ENCODE assay signal across 21 cellular contexts in genomic region chr2:209389124-209389523, GRCh38. TPM values are rescaled to one million over a fixed set of nuclear protein-coding genes. Genes with fewer than 3 reads are reported as not detected.
A peak's percentile ranks its signal among the peaks of the same experiment; 100 is the strongest.
DNase-seq lines count a peak whose midpoint lies in the region; ATAC-seq and TF ChIP-seq lines count a peak whose summit lies in the region.
"Had no signal": no experiment of that assay in that cellular context is flagged by ENCODE, and none has a peak within 500 bp of the region (broad histone marks: within the 10 kb centered on the region; RNA-seq: fewer than 3 reads in every experiment).

No MANE protein-coding gene starts in this region.

- no peak overlapping the region for H3K4me3 Mint-ChIP-seq in activated T-cell treated with anti-CD3 and anti-CD28 coated beads, Interleukin-2, amount 50 U/mL, for 72 hours
- H3K4me3 Mint-ChIP-seq: activated T-cell treated with anti-CD3 and anti-CD28 coated beads, Interleukin-2, amount 50 U/mL, for 24 hours; CD4-positive, alpha-beta memory T cell; nephron; type B pancreatic cell had no signal

- H3K4me1 ChIP-seq in PC-3 (ENCODE audit: insufficient read depth, low read length) = peaks cover 25% of the 10 kb centered on the region
- H3K4me1 ChIP-seq in ectodermal cell (ENCODE audit: control insufficient read depth, insufficient read depth, low read length) = peaks cover 34% of the 10 kb centered on the region
- no peaks in the 10 kb centered on the region for H3K4me1 ChIP-seq in ovary (ENCODE audit: insufficient read depth)

- no peak for TF ChIP-seq EP300 in ovary (IDR thresholded peaks at IDR 0.05)

- H3K9me3 Mint-ChIP-seq in activated T-cell treated with anti-CD3 and anti-CD28 coated beads, Interleukin-2, amount 50 U/mL, for 72 hours = peaks cover 0 to under 1% of the 10 kb centered on the region in 2 donors
- H3K9me3 Mint-ChIP-seq: activated T-cell treated with anti-CD3 and anti-CD28 coated beads, Interleukin-2, amount 50 U/mL, for 24 hours; nephron; type B pancreatic cell had no signal

- CTCF ChIA-PET in PC-3 (lab: Charles Lee) = no interaction called here

- no peak for ATAC-seq in PC-3
- ATAC-seq in activated T-cell treated with anti-CD3 and anti-CD28 coated beads, Interleukin-2, amount 50 U/mL, for 72 hours (replicated peaks in 1 of 2) = no peak

- no peaks in the 10 kb centered on the region for H3K27me3 Mint-ChIP-seq in activated T-cell treated with anti-CD3 and anti-CD28 coated beads, Interleukin-2, amount 50 U/mL, for 72 hours (ENCODE audit: low read depth)
- H3K27me3 Mint-ChIP-seq: activated T-cell treated with anti-CD3 and anti-CD28 coated beads, Interleukin-2, amount 50 U/mL, for 24 hours; CD4-positive, alpha-beta memory T cell; type B pancreatic cell had no signal

- DNase-seq in DMS 273 (lab: John Stamatoyannopoulos, UW; ENCODE audit: unreplicated experiment) = peak; percentile 5
- DNase-seq in DMS 273 treated with DMSO at 0.1 percent for 48 hours (lab: John Stamatoyannopoulos, UW) = no peak
- DNase-seq in PC-3 = peak; percentile 30
- peak; percentile 21 for DNase-seq in retina
- no peak for DNase-seq in ovary
- no peak for DNase-seq in activated T-cell treated with anti-CD3 and anti-CD28 coated beads, Interleukin-2, amount 50 U/mL, for 72 hours
- DNase-seq in AML-193 (lab: John Stamatoyannopoulos, UW) = no peak
- DNase-seq: activated CD4-positive, CD25-positive, alpha-beta regulatory T cell treated with anti-CD3 and anti-CD28 coated beads, Interleukin-2, amount 50 U/mL, for 72 hours; activated naive CD4-positive, alpha-beta T cell; activated T-cell treated with anti-CD3 and anti-CD28 coated beads, Interleukin-2, amount 50 U/mL, for 24 hours; CD4-positive, alpha-beta memory T cell; DMS79; Karpas-422; MV-4-11; NCI-H1694; NK-92 treated with Interleukin-12 subunit alpha and Interleukin-12 subunit beta, amount 100 ng/mL, for 24 hours had no signal

- peaks cover 6% of the 10 kb centered on the region for H3F3A ChIP-seq in PC-3 (ENCODE audit: low read length, unreplicated experiment)

- no peaks in the 10 kb centered on the region for H3K36me3 Mint-ChIP-seq in activated T-cell treated with anti-CD3 and anti-CD28 coated beads, Interleukin-2, amount 50 U/mL, for 72 hours (ENCODE audit: insufficient read depth in 2 of 2)
- H3K36me3 Mint-ChIP-seq: CD4-positive, alpha-beta memory T cell; type B pancreatic cell had no signal

- no peaks in the 10 kb centered on the region for H4K20me1 ChIP-seq in PC-3 (ENCODE audit: low read length)

- H3K4me1 Mint-ChIP-seq in activated T-cell treated with anti-CD3 and anti-CD28 coated beads, Interleukin-2, amount 50 U/mL, for 72 hours (ENCODE audit: low read depth) = no peaks in the 10 kb centered on the region
- H3K4me1 Mint-ChIP-seq: CD4-positive, alpha-beta memory T cell; nephron had no signal

- no peak overlapping the region for H3K9ac ChIP-seq in PC-3 (ENCODE audit: low read length)

- H3K79me2 ChIP-seq in PC-3 (ENCODE audit: low read length) = no peaks in the 10 kb centered on the region

- H3K27ac Mint-ChIP-seq in activated T-cell treated with anti-CD3 and anti-CD28 coated beads, Interleukin-2, amount 50 U/mL, for 72 hours = no peak overlapping the region
- H3K27ac Mint-ChIP-seq: activated T-cell treated with anti-CD3 and anti-CD28 coated beads, Interleukin-2, amount 50 U/mL, for 24 hours; CD4-positive, alpha-beta memory T cell; nephron; type B pancreatic cell had no signal

- TF ChIP-seq POLR2A in ovary (IDR thresholded peaks at IDR 0.05) = no peak

- no peak overlapping the region for H2AFZ ChIP-seq in PC-3 (ENCODE audit: low read length)

- BruUV-seq in PC-3 (replicated peaks; lab: Mats Ljungman, UMichigan) = no TSS peak

- WGBS in ectodermal cell, 2 experiments = 25 to 31% methylated on average over 4 to 5 of the region's 5 CpGs
- WGBS in ovary, 3 donors = 50 to 64% (median 64%) methylated on average over 5 of the region's 5 CpGs

- H3K36me3 ChIP-seq in PC-3 (ENCODE audit: low read depth, low read length) = no peaks in the 10 kb centered on the region
- H3K36me3 ChIP-seq in ectodermal cell (ENCODE audit: control insufficient read depth, insufficient read depth, low read length) = no peaks in the 10 kb centered on the region
- no peaks in the 10 kb centered on the region for H3K36me3 ChIP-seq in ovary

- H3K9me3 ChIP-seq in PC-3 (ENCODE audit: low read length) = no peaks in the 10 kb centered on the region
- H3K9me3 ChIP-seq in ectodermal cell (ENCODE audit: control insufficient read depth, low read length) = no peaks in the 10 kb centered on the region
- H3K9me3 ChIP-seq in ovary = no peaks in the 10 kb centered on the region

- POLR2A ChIA-PET in PC-3 (lab: Charles Lee; ENCODE audit: unreplicated experiment) = no interaction called here

- no peak overlapping the region for H3K4me2 ChIP-seq in PC-3 (ENCODE audit: low read length)

- H3K4me3 ChIP-seq in PC-3 (ENCODE audit: low read length) = no peak overlapping the region
- no peak overlapping the region for H3K4me3 ChIP-seq in ectodermal cell (ENCODE audit: insufficient read depth, low read depth, low read length)
- H3K4me3 ChIP-seq in ovary = no peak overlapping the region

- TF ChIP-seq CTCF in PC-3 (conservative IDR thresholded peaks at IDR 0.05; ENCODE audit: low read depth, low read length) (no peak), ovary (IDR thresholded peaks at IDR 0.05) (no peak)

- H3K27ac ChIP-seq in PC-3 (ENCODE audit: low read length) = no peak overlapping the region
- H3K27ac ChIP-seq in ectodermal cell (ENCODE audit: insufficient read depth, low read depth, low read length, poor library complexity, severe bottlenecking) = peak overlapping the region; percentile 64
- no peak overlapping the region for H3K27ac ChIP-seq in ovary
- H3K27ac ChIP-seq: 22Rv1 had no signal

- no peaks in the 10 kb centered on the region for H3K27me3 ChIP-seq in PC-3 (ENCODE audit: low read length)
- no peaks in the 10 kb centered on the region for H3K27me3 ChIP-seq in ectodermal cell (ENCODE audit: control insufficient read depth, insufficient read depth, low read length, poor library complexity, severe bottlenecking)
- no peaks in the 10 kb centered on the region for H3K27me3 ChIP-seq in ovary

- H3K9me2 ChIP-seq in PC-3 (replicated peaks; ENCODE audit: low read length) = no peaks in the 10 kb centered on the region

- intact Hi-C loops in PC-3 (cut with micrococcal nuclease) = no loop called here
- intact Hi-C loops in ovary (cut with DNase I) = no loop called here

RNA-seq across cellular contexts. Expression of gene MAP2, which starts 34.7 kb away (rescaled TPM):
- total RNA-seq in PC-3 (2014; rRNA removed) = 1.7 and 2.1 TPM in 2 replicates
- polyA plus RNA-seq in ectodermal cell (2013, experiment 1 of 4) = 300 TPM
- 295 TPM for polyA plus RNA-seq in ectodermal cell (2013, experiment 2 of 4)
- polyA plus RNA-seq in ectodermal cell (2013, experiment 3 of 4) = 188 TPM
- polyA plus RNA-seq in ectodermal cell (2013, experiment 4 of 4) = 215 TPM
- total RNA-seq in ovary = 10 to 100 TPM in 2 of 7 donors, 1 to 10 TPM in 5; 6.0 to 23.9 (median 9.6) TPM
- polyA plus RNA-seq in ovary = 10 to 100 TPM in 1 of 2 donors, 1 to 10 TPM in 1; 5.4 to 11.9 TPM
- total RNA-seq in activated T-cell treated with anti-CD3 and anti-CD28 coated beads, Interleukin-2, amount 50 U/mL, for 72 hours = under 1 TPM; 0.31 to 0.97 TPM
- total RNA-seq: T-helper 1 cell treated with Interleukin-12 subunit alpha and Interleukin-12 subunit beta and Interleukin-4 antibody, amounts not matched to agents 30 ng/mL and 1 ng/mL, for 36 hours had no signal

Comparison
In these comparisons a context has a peak if more than half of its experiments do, and no peak if none do; other contexts are left out.
1. DNase-seq: peak in DMS 273 (single experiment), PC-3 (single experiment) and retina (single experiment); none in DMS 273 treated with DMSO at 0.1 percent for 48 hours (single experiment), ovary (0 of 5), activated T-cell treated with anti-CD3 and anti-CD28 coated beads, Interleukin-2, amount 50 U/mL, for 72 hours (0 of 2) and AML-193 (0 of 2).